ENCODE assay signal across 9 cellular contexts in the genomic region with DNA sequence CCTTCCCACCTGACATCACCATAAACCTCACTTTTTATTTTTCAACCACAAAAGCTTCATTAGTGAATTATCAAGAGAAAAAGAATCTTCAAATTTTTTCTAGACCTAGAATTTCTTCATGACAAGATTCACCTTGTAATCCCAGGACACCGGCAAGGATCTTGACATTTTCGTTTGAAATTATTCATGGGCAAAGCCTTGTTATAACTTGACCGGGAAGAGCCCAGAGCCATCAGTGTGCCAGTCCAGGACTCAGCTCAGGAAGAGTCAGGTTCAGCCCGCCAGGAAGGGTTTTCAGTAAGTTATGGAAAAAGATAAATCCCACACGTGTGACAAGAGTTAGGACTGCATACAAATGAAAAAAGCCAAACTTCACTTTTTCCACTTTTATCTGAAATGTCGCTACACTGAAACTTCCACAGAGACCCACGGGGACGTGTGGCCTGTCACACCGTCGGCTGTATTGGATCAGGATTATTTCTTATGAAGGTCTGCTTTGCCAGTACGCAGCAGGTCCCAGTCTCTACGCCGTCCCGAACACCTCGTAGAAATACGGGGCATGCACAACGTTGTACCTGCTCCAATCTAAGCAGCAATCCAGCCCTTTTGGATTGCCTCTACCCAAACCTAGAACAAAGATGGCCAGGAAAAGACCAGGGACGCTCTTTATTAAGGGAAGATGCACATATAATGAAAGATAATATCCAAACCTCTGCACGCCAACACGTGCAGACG. TPM values are rescaled to one million over a fixed set of nuclear protein-coding genes. Genes with fewer than 3 reads are reported as not detected.
A peak's percentile ranks its signal among the peaks of the same experiment; 100 is the strongest.
DNase-seq lines count a peak whose midpoint lies in the region; ATAC-seq and TF ChIP-seq lines count a peak whose summit lies in the region.
"Had no signal": no experiment of that assay in that cellular context is flagged by ENCODE, and none has a peak within 500 bp of the region (broad histone marks: within the 10 kb centered on the region; RNA-seq: fewer than 3 reads in every experiment).

No MANE protein-coding gene starts in this region.

- no peak for TF ChIP-seq POLR2A in uterus (IDR thresholded peaks at IDR 0.05)

- no peaks in the 10 kb centered on the region for H3K9me3 ChIP-seq in uterus

- peak overlapping the region; percentile 82 to 88 for H3K27ac ChIP-seq in uterus

- DNase-seq in Right ventricle myocardium superior (no peak), cardiac septum (ENCODE audit: low spot score) (no peak), mesothelial cell of epicardium (ENCODE audit: low spot score in 2 of 2, unreplicated experiment in 2 of 2) (no peak), uterus (no peak), NCI-H2081 treated with DMSO at 0.1 percent for 48 hours (lab: John Stamatoyannopoulos, UW) (no peak)
- DNase-seq in central memory CD8-positive, alpha-beta T cell (ENCODE audit: low spot score in 2 of 2), result no peak
- DNase-seq: NCI-H2171 had no signal

- no peaks in the 10 kb centered on the region for H3K4me1 ChIP-seq in uterus

- peaks cover 5% of the 10 kb centered on the region for H3K4me1 Mint-ChIP-seq in central memory CD8-positive, alpha-beta T cell
- peaks cover 76% of the 10 kb centered on the region for H3K4me1 Mint-ChIP-seq in mesothelial cell of epicardium

- H3K27ac Mint-ChIP-seq in central memory CD8-positive, alpha-beta T cell (ENCODE audit: low read depth), result no peak overlapping the region
- H3K27ac Mint-ChIP-seq in mesothelial cell of epicardium, result peak overlapping the region; percentile 67

- peak overlapping the region; percentile 56 to 57 for H3K4me3 ChIP-seq in uterus

- H3K4me3 Mint-ChIP-seq in central memory CD8-positive, alpha-beta T cell, result peak overlapping the region; percentile 54
- H3K4me3 Mint-ChIP-seq in mesothelial cell of epicardium, result peak overlapping the region; percentile 79

- H3K27me3 Mint-ChIP-seq in central memory CD8-positive, alpha-beta T cell, result peaks cover 90% of the 10 kb centered on the region
- H3K27me3 Mint-ChIP-seq in mesothelial cell of epicardium (ENCODE audit: low read depth), result no peaks in the 10 kb centered on the region

- H3K27me3 ChIP-seq in uterus, result no peaks in the 10 kb centered on the region

- no peaks in the 10 kb centered on the region for H3K36me3 Mint-ChIP-seq in central memory CD8-positive, alpha-beta T cell (ENCODE audit: insufficient read depth)
- peaks cover 7% of the 10 kb centered on the region for H3K36me3 Mint-ChIP-seq in mesothelial cell of epicardium

- intact Hi-C loops in Right ventricle myocardium superior (cut with DNase I), result no loop called here
- intact Hi-C loops in cardiac septum (cut with DNase I), result loop anchor here (5.0 kb wide), 2 partner anchors 117 to 197 kb away; no protein-coding TSS in a partner anchor
- intact Hi-C loops in uterus (cut with DNase I; ENCODE audit: low total_unique reads), result no loop called here

- ATAC-seq in Right ventricle myocardium superior (ENCODE audit: poor library complexity), result peak; percentile 9
- ATAC-seq in central memory CD8-positive, alpha-beta T cell (replicated peaks; ENCODE audit: extremely low read depth, poor library complexity, severe bottlenecking), result no peak
- no peak for ATAC-seq in GM19452 (IDR thresholded peaks at IDR 0.05; ENCODE audit: unreplicated experiment)
- no peak for ATAC-seq in GM21529 (IDR thresholded peaks at IDR 0.05; ENCODE audit: unreplicated experiment)

- TF ChIP-seq CTCF in mesothelial cell of epicardium (IDR thresholded peaks at IDR 0.05; ENCODE audit: unreplicated experiment) (no peak), uterus (IDR thresholded peaks at IDR 0.05) (no peak)

- no peaks in the 10 kb centered on the region for H3K36me3 ChIP-seq in uterus

- no peaks in the 10 kb centered on the region for H3K9me3 Mint-ChIP-seq in central memory CD8-positive, alpha-beta T cell
- no peaks in the 10 kb centered on the region for H3K9me3 Mint-ChIP-seq in mesothelial cell of epicardium

RNA-seq across cellular contexts. Expression of gene F3, which starts 1.0 kb away (rescaled TPM):
- 21.5 TPM for total RNA-seq in Right ventricle myocardium superior
- 29.1 TPM for total RNA-seq in cardiac septum
- total RNA-seq in mesothelial cell of epicardium, result 23.9 to 28.8 TPM (median 25.2 TPM) in 3 replicates
- total RNA-seq in uterus, result 10 to 100 TPM in 3 of 4 donors, 1 to 10 TPM in 1; 5.9 to 85.6 (median 40.9) TPM
